Comparison of ENCODE assay signal across 20 cellular contexts in the genomic region with DNA sequence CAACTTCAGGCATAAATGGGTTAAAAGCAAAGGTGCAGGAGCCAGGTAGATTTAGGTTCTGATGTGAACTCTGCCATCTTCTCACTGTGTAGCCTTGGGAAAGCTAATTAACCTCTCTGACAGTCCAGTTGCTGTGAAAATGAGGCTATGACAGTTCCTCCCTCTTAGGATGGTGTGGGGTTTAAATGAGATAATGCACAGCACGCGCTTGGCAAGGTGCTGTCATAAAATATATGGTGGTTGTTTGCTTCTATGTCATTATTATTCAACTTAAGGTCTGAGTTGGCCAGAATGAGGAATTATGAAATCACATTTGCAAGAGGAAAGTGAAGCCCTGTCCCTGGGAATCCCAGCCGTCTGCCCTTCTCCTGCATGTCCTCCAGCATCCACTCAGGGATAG. TPM values are rescaled to one million over a fixed set of nuclear protein-coding genes. Genes with fewer than 3 reads are reported as not detected.
"Had no signal": no experiment of that assay in that cellular context is flagged by ENCODE, and none has a peak within 500 bp of the region (broad histone marks: within the 10 kb centered on the region; RNA-seq: fewer than 3 reads in every experiment).

No MANE protein-coding gene starts in this region.

- H3K27ac ChIP-seq: epithelial cell of prostate, heart left ventricle, neural progenitor cell, spleen, tibial artery had no signal

- H3K9me3 ChIP-seq: heart left ventricle, spleen, tibial artery had no signal

- H3K4me2 ChIP-seq: neural progenitor cell had no signal

- H3K4me1 ChIP-seq: heart left ventricle, neural progenitor cell had no signal

- H3K36me3 ChIP-seq: heart left ventricle, neural progenitor cell, spleen, tibial artery had no signal

- H3K27me3 ChIP-seq: neural progenitor cell, spleen, tibial artery had no signal

- H3K9ac ChIP-seq: neural progenitor cell had no signal

- ATAC-seq: activated CD4-positive, alpha-beta T cell treated with anti-CD3 and anti-CD28 coated beads for 36 hours; activated T-cell treated with anti-CD3 and anti-CD28 coated beads, Interleukin-2, amount 50 U/mL, for 4 hours; naive thymus-derived CD8-positive, alpha-beta T cell had no signal

- DNase-seq: activated B cell treated with CpG ODN at 0.5 μM for 24 hours; activated CD4-positive, alpha-beta T cell treated with anti-CD3 and anti-CD28 coated beads for 36 hours; activated CD4-positive, alpha-beta T cell treated with anti-CD3 and anti-CD28 coated beads, Interleukin-2, amount 50 U/mL, for 4 hours; activated CD8-positive, alpha-beta memory T cell treated with anti-CD3 and anti-CD28 coated beads, Interleukin-2, amount 50 U/mL, for 48 hours; activated naive CD4-positive, alpha-beta T cell treated with Interleukin-2 at 50 U/mL for 16 hours; activated naive CD8-positive, alpha-beta T cell treated with anti-CD3 and anti-CD28 coated beads for 36 hours; activated T-cell treated with anti-CD3 and anti-CD28 coated beads, Interleukin-2, amount 50 U/mL, for 4 hours; cerebellar nuclear complex; cortex of kidney; heart left ventricle; left cardiac atrium; naive thymus-derived CD8-positive, alpha-beta T cell; spleen; stimulated activated CD4-positive, alpha-beta T cell treated with anti-CD3 and anti-CD28 coated beads, Interleukin-4, amount 100 ng/mL, for 24 hours; stimulated activated naive CD4-positive, alpha-beta T cell treated with Interleukin-2 at 50 U/mL for 16 hours; tibial artery had no signal

- H3K4me3 ChIP-seq: neural progenitor cell, spleen, tibial artery had no signal

RNA-seq across cellular contexts. Expression of gene BCAS1, which starts 15.5 kb away (rescaled TPM):
- total RNA-seq: activated T-helper 2 cell treated with anti-CD3 and anti-CD28 coated beads, Interferon-gamma antibody, Interleukin-2, Interleukin-4, amounts not matched to agents 10 μg/mL and 5 μg/mL and 100 μg/mL, durations not matched to agents 14 hours and 24 hours and 36 hours; heart left ventricle; left cardiac atrium; naive thymus-derived CD8-positive, alpha-beta T cell; T-helper 2 cell treated with Interferon-gamma antibody and Interleukin-4, amounts not matched to agents 100 ng/mL and 5 ng/mL, for 36 hours had no signal
- polyA plus RNA-seq: heart left ventricle; naive thymus-derived CD8-positive, alpha-beta T cell had no signal
